In the genomic region with DNA sequence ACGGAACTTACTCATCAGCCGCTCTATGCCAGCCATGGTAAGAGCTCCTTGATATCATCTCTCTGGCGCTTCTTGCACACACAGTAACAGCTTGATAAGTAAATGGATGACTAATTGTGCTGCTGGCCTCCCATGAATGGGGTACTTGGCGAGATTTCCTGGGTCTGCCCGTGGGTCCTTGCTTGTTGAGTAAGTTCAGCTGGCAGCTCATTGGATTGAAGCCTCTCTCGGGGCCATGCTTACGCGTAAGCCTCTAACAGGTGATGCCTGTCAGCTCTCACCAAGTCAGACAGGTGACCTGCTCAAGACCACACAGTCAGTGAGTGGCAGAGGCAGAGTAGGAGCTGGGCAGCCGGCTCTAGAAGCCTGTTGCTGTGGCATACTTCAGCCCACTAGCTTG, we compare ENCODE assay signal across 20 cellular contexts. TPM values are rescaled to one million over a fixed set of nuclear protein-coding genes. Genes with fewer than 3 reads are reported as not detected.
DNase-seq lines count a peak whose midpoint lies in the region; ATAC-seq and TF ChIP-seq lines count a peak whose summit lies in the region.
"Had no signal": no experiment of that assay in that cellular context is flagged by ENCODE, and none has a peak within 500 bp of the region (broad histone marks: within the 10 kb centered on the region; RNA-seq: fewer than 3 reads in every experiment).

No MANE protein-coding gene starts in this region.

- no peak for TF ChIP-seq CTCF in stomach (IDR thresholded peaks at IDR 0.05)

- peaks cover 23% of the 10 kb centered on the region for H3K4me1 Mint-ChIP-seq in central memory CD8-positive, alpha-beta T cell

- H3K36me3 Mint-ChIP-seq in central memory CD8-positive, alpha-beta T cell (ENCODE audit: insufficient read depth), result peaks cover 11% of the 10 kb centered on the region
- H3K36me3 Mint-ChIP-seq: activated naive CD4-positive, alpha-beta T cell treated with anti-CD3 and anti-CD28 coated beads, Interleukin-2, amount 50 U/mL, for 72 hours had no signal

- peaks cover 10% of the 10 kb centered on the region for H3K27me3 Mint-ChIP-seq in central memory CD8-positive, alpha-beta T cell

- no peak for TF ChIP-seq EP300 in stomach (IDR thresholded peaks at IDR 0.05)

- H3K27ac ChIP-seq in stomach, result no peak overlapping the region
- H3K27ac ChIP-seq: C4-2B, Peyer's patch, right lobe of liver, thoracic aorta had no signal

- H3K36me3 ChIP-seq in stomach, result no peaks in the 10 kb centered on the region
- H3K36me3 ChIP-seq: Peyer's patch, right lobe of liver, thoracic aorta had no signal

- no peak overlapping the region for H3K4me3 Mint-ChIP-seq in central memory CD8-positive, alpha-beta T cell
- H3K4me3 Mint-ChIP-seq: neural crest cell; T-helper 1 cell treated with Interleukin-12 subunit alpha and Interleukin-12 subunit beta and Interleukin-4 antibody, amounts not matched to agents 30 μg/mL and 1 μg/mL, for 36 hours had no signal

- H3K27me3 ChIP-seq in stomach, result peaks cover 0 to 88% (median 11%) of the 10 kb centered on the region in 3 donors
- H3K27me3 ChIP-seq: Peyer's patch, right lobe of liver had no signal

- TF ChIP-seq POLR2A in stomach (IDR thresholded peaks at IDR 0.05), result no peak

- peak overlapping the region; percentile 58 for H3K27ac Mint-ChIP-seq in central memory CD8-positive, alpha-beta T cell (ENCODE audit: low read depth)
- H3K27ac Mint-ChIP-seq: T-helper 1 cell treated with Interleukin-12 subunit alpha and Interleukin-12 subunit beta and Interleukin-4 antibody, amounts not matched to agents 30 μg/mL and 1 μg/mL, for 36 hours had no signal

- DNase-seq in Daoy (ENCODE audit: low read depth), result peak; percentile 84
- peak; percentile 77 for DNase-seq in NCI-H226
- no peak for DNase-seq in central memory CD8-positive, alpha-beta T cell (ENCODE audit: low spot score in 2 of 2)
- DNase-seq in kidney tubule cell (ENCODE audit: low spot score), result peak; percentile 21
- no peak for DNase-seq in stomach
- DNase-seq in pons (ENCODE audit: low spot score), result no peak
- DNase-seq in central memory CD4-positive, alpha-beta T cell, result no peak
- DNase-seq: activated T-cell treated with anti-CD3 and anti-CD28 coated beads for 4 hours, GOT3, NCI-H2081, NCI-H69, Peyer's patch, right lobe of liver had no signal

- no peak overlapping the region for H3K4me3 ChIP-seq in stomach
- H3K4me3 ChIP-seq: GM12878, Peyer's patch, right lobe of liver, thoracic aorta had no signal

- no peaks in the 10 kb centered on the region for H3K9me3 Mint-ChIP-seq in central memory CD8-positive, alpha-beta T cell
- H3K9me3 Mint-ChIP-seq: activated naive CD4-positive, alpha-beta T cell treated with anti-CD3 and anti-CD28 coated beads, Interleukin-2, amount 50 U/mL, for 72 hours; neural crest cell; T-helper 1 cell treated with Interleukin-12 subunit alpha and Interleukin-12 subunit beta and Interleukin-4 antibody, amounts not matched to agents 30 μg/mL and 1 μg/mL, for 36 hours had no signal

- peaks cover 0 to 8% (median 0%) of the 10 kb centered on the region in 4 donors for H3K4me1 ChIP-seq in stomach
- H3K4me1 ChIP-seq: Peyer's patch, right lobe of liver had no signal

- H3K9me3 ChIP-seq in stomach, result peaks cover 0 to 3% (median under 1%) of the 10 kb centered on the region in 4 donors
- H3K9me3 ChIP-seq: Peyer's patch, right lobe of liver, thoracic aorta had no signal

- no peak for ATAC-seq in central memory CD8-positive, alpha-beta T cell (replicated peaks; ENCODE audit: extremely low read depth, poor library complexity, severe bottlenecking)
- no peak for ATAC-seq in GM21515 (IDR thresholded peaks at IDR 0.05; ENCODE audit: unreplicated experiment)
- ATAC-seq: activated naive CD4-positive, alpha-beta T cell treated with anti-CD3 and anti-CD28 coated beads, Interleukin-2, amount 50 U/mL, for 72 hours; GM12878; right lobe of liver had no signal

- intact Hi-C loops in stomach (cut with DNase I; ENCODE audit: low total_unique reads), result no loop called here

- WGBS in stomach, 5 donors, result 52 to 70% (median 62%) methylated on average over 9 of the region's 9 CpGs

RNA-seq across cellular contexts. Expression of gene NSG1, which starts 7.7 kb away (rescaled TPM):
- total RNA-seq in Daoy (2014; rRNA removed; shearing (Covaris generic)), result 4.4 and 10.2 TPM in 2 replicates
- total RNA-seq in stomach, result 1 to 10 TPM in 4 of 5 donors, not detected in 1; 1.2 to 8.1 (median 1.8) TPM
- polyA plus RNA-seq in stomach, result 10 to 100 TPM in 1 of 3 donors, 1 to 10 TPM in 2; 4.1 to 13.6 (median 8.0) TPM

Comparison
In these comparisons a context has a peak if more than half of its experiments do, and no peak if none do; other contexts are left out.
1. DNase-seq: peak in Daoy (single experiment), NCI-H226 (single experiment) and kidney tubule cell (single experiment); none in central memory CD8-positive, alpha-beta T cell (0 of 2), stomach (single experiment), pons (single experiment) and central memory CD4-positive, alpha-beta T cell (single experiment).